17 cellular contexts compared by ENCODE assay signal in genomic region chr14:102196436-102197230, GRCh38. TPM values are rescaled to one million over a fixed set of nuclear protein-coding genes. Genes with fewer than 3 reads are reported as not detected.
DNase-seq lines count a peak whose midpoint lies in the region; ATAC-seq, FAIRE-seq and TF ChIP-seq lines count a peak whose summit lies in the region.
"Had no signal": no experiment of that assay in that cellular context is flagged by ENCODE, and none has a peak within 500 bp of the region (broad histone marks: within the 10 kb centered on the region; RNA-seq: fewer than 3 reads in every experiment).

No MANE protein-coding gene starts in this region.

- FAIRE-seq in D721Med (lab: Jason Lieb, UNC) = peak; percentile 21
- FAIRE-seq: GM12891 had no signal

- peak overlapping the region; percentile 1 for H3K27ac Mint-ChIP-seq in activated CD8-positive, alpha-beta T cell treated with anti-CD3 and anti-CD28 coated beads for 36 hours
- H3K27ac Mint-ChIP-seq: activated CD4-positive, alpha-beta memory T cell treated with anti-CD3 and anti-CD28 coated beads for 36 hours; dendritic cell treated with granulocyte-macrophage colony-stimulating factor and Interleukin-4, amounts not matched to agents 40 ng/mL and 50 ng/mL, for 4 days had no signal

- no peaks in the 10 kb centered on the region for H3K9me3 Mint-ChIP-seq in activated CD8-positive, alpha-beta T cell treated with anti-CD3 and anti-CD28 coated beads for 36 hours
- H3K9me3 Mint-ChIP-seq: activated CD4-positive, alpha-beta memory T cell treated with anti-CD3 and anti-CD28 coated beads for 36 hours; dendritic cell treated with granulocyte-macrophage colony-stimulating factor and Interleukin-4, amounts not matched to agents 40 ng/mL and 50 ng/mL, for 4 days had no signal

- H3K4me3 Mint-ChIP-seq in activated CD8-positive, alpha-beta T cell treated with anti-CD3 and anti-CD28 coated beads for 36 hours = no peak overlapping the region
- H3K4me3 Mint-ChIP-seq: activated CD4-positive, alpha-beta memory T cell treated with anti-CD3 and anti-CD28 coated beads for 36 hours; dendritic cell treated with granulocyte-macrophage colony-stimulating factor and Interleukin-4, amounts not matched to agents 40 ng/mL and 50 ng/mL, for 4 days had no signal

- peaks cover 39% of the 10 kb centered on the region for H3K36me3 Mint-ChIP-seq in activated CD8-positive, alpha-beta T cell treated with anti-CD3 and anti-CD28 coated beads for 36 hours (ENCODE audit: low read depth)

- CTCF ChIA-PET in activated CD8-positive, alpha-beta T cell treated with anti-CD3 and anti-CD28 coated beads for 36 hours (lab: Charles Lee) = interaction anchor here (1.2 to 1.5 kb wide), 2 partner anchors 49 to 118 kb away, joined by 3 to 5 read pairs; no protein-coding TSS in a partner anchor

- no peak for ATAC-seq in activated CD8-positive, alpha-beta T cell treated with anti-CD3 and anti-CD28 coated beads for 36 hours
- ATAC-seq in HG02840 (IDR thresholded peaks at IDR 0.05; ENCODE audit: low FRiP score, unreplicated experiment) = no peak
- ATAC-seq: psoas muscle had no signal

- peaks cover 68% of the 10 kb centered on the region for H3K4me1 Mint-ChIP-seq in activated CD8-positive, alpha-beta T cell treated with anti-CD3 and anti-CD28 coated beads for 36 hours (ENCODE audit: low read depth)

- intact Hi-C loops in activated CD8-positive, alpha-beta T cell treated with anti-CD3 and anti-CD28 coated beads for 36 hours (cut with micrococcal nuclease) = no loop called here
- intact Hi-C loops in posterior cingulate gyrus (cut with DNase I) = no loop called here

- DNase-seq in D721Med (ENCODE audit: insufficient read length, low spot score) (no peak), foreskin melanocyte (peak; percentile 44), posterior cingulate gyrus (peak; percentile 76 to 98 (median 88)), SW480 (ENCODE audit: low spot score) (no peak), LoVo (ENCODE audit: low spot score) (no peak), H4 (ENCODE audit: low spot score) (no peak)
- no peak for DNase-seq in activated CD8-positive, alpha-beta T cell treated with anti-CD3 and anti-CD28 coated beads for 36 hours
- DNase-seq: activated CD4-positive, alpha-beta memory T cell treated with anti-CD3 and anti-CD28 coated beads for 36 hours; EL; mesendoderm; NCI-H1436; NCI-H69; psoas muscle; T1000 had no signal

- no peak for TF ChIP-seq CTCF in D721Med (IDR thresholded peaks at IDR 0.05; ENCODE audit: insufficient read depth, missing control alignments)
- TF ChIP-seq CTCF in activated CD8-positive, alpha-beta T cell treated with anti-CD3 and anti-CD28 coated beads for 36 hours (IDR thresholded peaks at IDR 0.05) = no peak

- POLR2A ChIA-PET in activated CD8-positive, alpha-beta T cell treated with anti-CD3 and anti-CD28 coated beads for 36 hours (lab: Charles Lee) = interaction anchor here (1.4 kb wide), 1 partner anchor 12 kb away, joined by 4 read pairs; no protein-coding TSS in a partner anchor

- H3K27me3 Mint-ChIP-seq in activated CD8-positive, alpha-beta T cell treated with anti-CD3 and anti-CD28 coated beads for 36 hours = no peaks in the 10 kb centered on the region
- H3K27me3 Mint-ChIP-seq: activated CD4-positive, alpha-beta memory T cell treated with anti-CD3 and anti-CD28 coated beads for 36 hours; dendritic cell treated with granulocyte-macrophage colony-stimulating factor and Interleukin-4, amounts not matched to agents 40 ng/mL and 50 ng/mL, for 4 days had no signal

RNA-seq across cellular contexts. Expression of gene WDR20, which starts 56.9 kb away (rescaled TPM):
- 10 to 100 TPM; 18.5 to 21.6 TPM for total RNA-seq in activated CD8-positive, alpha-beta T cell treated with anti-CD3 and anti-CD28 coated beads for 36 hours
- total RNA-seq in H4 (2014; rRNA removed; shearing (Covaris generic)) = 10.7 and 20.3 TPM in 2 replicates

Comparison
In these comparisons a context has a peak if more than half of its experiments do, and no peak if none do; other contexts are left out.
1. DNase-seq: peak in foreskin melanocyte (single experiment) and posterior cingulate gyrus (10 of 10); none in D721Med (single experiment), activated CD8-positive, alpha-beta T cell treated with anti-CD3 and anti-CD28 coated beads for 36 hours (single experiment), SW480 (single experiment), LoVo (single experiment) and H4 (single experiment).